8 cellular contexts compared by ENCODE assay signal in genomic region chr11:61694971-61695706, GRCh38. TPM values are rescaled to one million over a fixed set of nuclear protein-coding genes. Genes with fewer than 3 reads are reported as not detected.
DNase-seq lines count a peak whose midpoint lies in the region; ATAC-seq lines count a peak whose summit lies in the region.

No MANE protein-coding gene starts in this region.

- no peaks in the 10 kb centered on the region for H3K36me3 Mint-ChIP-seq in T-cell

- H3K27ac Mint-ChIP-seq in T-cell, result peak overlapping the region; percentile 31 to 61

- peak; percentile 89 for DNase-seq in G401 (ENCODE audit: low spot score)
- DNase-seq in T-cell, result no peak
- peak; percentile 43 for DNase-seq in glomerular visceral epithelial cell (ENCODE audit: extremely low spot score)
- DNase-seq in NCI-H774 (lab: John Stamatoyannopoulos, UW), result no peak
- no peak for DNase-seq in NCI-H748 (lab: John Stamatoyannopoulos, UW; ENCODE audit: unreplicated experiment)
- DNase-seq in NCI-H187 (lab: John Stamatoyannopoulos, UW), result no peak

- H3K27ac ChIP-seq in rectal smooth muscle tissue (ENCODE audit: low read depth, low read length), result peak overlapping the region; percentile 77

- POLR2A ChIA-PET in T-cell (lab: Charles Lee), result no interaction called here

- H3K36me3 ChIP-seq in rectal smooth muscle tissue (ENCODE audit: control insufficient read depth, insufficient read depth, low read length), result no peaks in the 10 kb centered on the region

- ATAC-seq in T-cell (replicated peaks in 1 of 4), result no peak
- ATAC-seq in GM18517 (IDR thresholded peaks at IDR 0.05; ENCODE audit: unreplicated experiment), result no peak

- peaks cover 23 to 27% (median 24%) of the 10 kb centered on the region in 3 donors for H3K4me1 Mint-ChIP-seq in T-cell

- in situ Hi-C loops in G401 (cut with HindIII; ENCODE audit: low sequenced_read_pairs), result no loop called here

- peak overlapping the region; percentile 40 for H3K4me3 ChIP-seq in rectal smooth muscle tissue (ENCODE audit: low read length)

- CTCF ChIA-PET in T-cell (lab: Charles Lee), result no interaction called here

- H3K4me1 ChIP-seq in rectal smooth muscle tissue (ENCODE audit: control insufficient read depth, insufficient read depth, low read length), result peaks cover 25% of the 10 kb centered on the region

- no peaks in the 10 kb centered on the region for H3K27me3 ChIP-seq in rectal smooth muscle tissue (ENCODE audit: control insufficient read depth, insufficient read depth, low read length)

- peaks cover 0 to 2% of the 10 kb centered on the region in 2 donors for H3K27me3 Mint-ChIP-seq in T-cell

- no peaks in the 10 kb centered on the region for H3K9me3 Mint-ChIP-seq in T-cell

- H3K4me3 Mint-ChIP-seq in T-cell, result peak overlapping the region in 2 of 3 donors; percentile 47 to 82

- peak overlapping the region; percentile 45 for H3K9ac ChIP-seq in rectal smooth muscle tissue (ENCODE audit: low read length)

RNA-seq across cellular contexts. Expression of gene DAGLA, which starts 14.9 kb away (rescaled TPM):
- total RNA-seq in G401 (2014; rRNA removed; shearing (Covaris generic)), result 0.74 and 1.4 TPM in 2 replicates
- 1 to 10 TPM in 1 of 5 donors, under 1 TPM in 4; 0.15 to 1.6 (median 0.23) TPM for total RNA-seq in T-cell

RNA-seq across cellular contexts. Expression of gene MYRF, which starts 57.3 kb away (rescaled TPM):
- 0.71 and 1.4 TPM in 2 replicates for total RNA-seq in G401 (2014; rRNA removed; shearing (Covaris generic))
- 1 to 10 TPM in 4 of 5 donors, under 1 TPM in 1; 0.95 to 4.9 (median 1.5) TPM for total RNA-seq in T-cell

Comparison
In these comparisons a context has a peak if more than half of its experiments do, and no peak if none do; other contexts are left out.
1. DNase-seq: peak in G401 (single experiment) and glomerular visceral epithelial cell (single experiment); none in T-cell (0 of 34), NCI-H774 (single experiment), NCI-H748 (single experiment) and NCI-H187 (0 of 2).